ENCODE assay signal across 16 cellular contexts in the genomic region with DNA sequence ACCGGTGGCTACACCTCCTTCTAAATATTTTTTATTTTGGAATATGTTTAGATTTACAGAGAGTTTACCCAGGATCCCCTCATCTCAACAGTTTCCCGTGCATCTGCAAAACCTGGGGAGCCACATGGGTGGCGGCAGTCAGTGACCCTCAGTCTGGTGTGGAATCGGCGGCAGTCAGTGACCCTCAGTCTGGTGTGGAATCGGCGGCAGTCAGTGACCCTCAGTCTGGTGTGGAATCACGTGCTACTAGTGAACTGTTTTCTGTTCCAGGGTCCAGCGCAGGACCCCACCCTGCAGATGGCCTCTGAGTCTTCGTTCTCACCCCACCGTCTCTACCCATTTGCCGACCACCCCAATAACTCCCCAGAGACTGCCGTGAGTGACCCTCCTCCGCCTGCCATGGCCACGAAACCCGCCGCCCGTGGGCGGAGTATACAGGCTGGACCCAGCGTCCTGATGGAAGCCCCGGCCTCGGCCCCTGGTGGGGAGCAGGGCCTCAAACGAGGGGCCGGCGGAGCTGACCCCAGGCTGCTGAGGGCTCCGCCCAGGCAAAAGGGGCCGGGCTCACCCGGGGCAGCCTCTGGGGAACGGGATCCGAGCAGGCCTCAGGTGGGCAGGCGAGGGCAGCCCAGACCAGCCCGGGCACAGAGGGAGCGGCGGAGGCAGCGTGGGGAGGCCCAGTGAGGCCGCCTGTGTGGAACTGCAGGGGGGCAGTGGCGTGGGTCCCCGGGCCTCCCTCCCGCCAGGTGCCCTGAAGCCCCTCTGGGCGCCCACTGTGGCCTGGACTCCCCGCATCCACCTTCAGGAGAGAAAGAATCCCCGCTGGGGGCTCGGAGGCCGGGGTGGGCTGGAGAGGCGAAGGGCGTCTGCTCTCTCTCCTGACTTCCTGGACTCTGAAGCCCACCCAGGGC. TPM values are rescaled to one million over a fixed set of nuclear protein-coding genes. Genes with fewer than 3 reads are reported as not detected.
A peak's percentile ranks its signal among the peaks of the same experiment; 100 is the strongest.
DNase-seq lines count a peak whose midpoint lies in the region; ATAC-seq, FAIRE-seq and TF ChIP-seq lines count a peak whose summit lies in the region.
"Had no signal": no experiment of that assay in that cellular context is flagged by ENCODE, and none has a peak within 500 bp of the region (broad histone marks: within the 10 kb centered on the region; RNA-seq: fewer than 3 reads in every experiment).

No MANE protein-coding gene starts in this region.

- H3K4me3 ChIP-seq in GM12878: peak overlapping the region; percentile 58; the same call in 1 of the 2 replicates
- no peak overlapping the region for H3K4me3 ChIP-seq in mucosa of descending colon
- no peak overlapping the region for H3K4me3 ChIP-seq in ascending aorta
- H3K4me3 ChIP-seq: BLaER1 treated with 17β-estradiol and CSF1 and Interleukin-3, amounts not matched to agents 10 nM and 100 nM had no signal

- H3K36me3 ChIP-seq in ES-I3 (ENCODE audit: insufficient read depth, low read length) (no peaks in the 10 kb centered on the region), GM12878 (ENCODE audit: control insufficient read depth in 2 of 2, insufficient read depth in 2 of 2, low read length in 1 of 2) (no peaks in the 10 kb centered on the region), mucosa of descending colon (ENCODE audit: low read depth) (no peaks in the 10 kb centered on the region), ascending aorta (no peaks in the 10 kb centered on the region)
- H3K36me3 ChIP-seq: BLaER1 treated with 17β-estradiol and CSF1 and Interleukin-3, amounts not matched to agents 10 nM and 100 nM; esophagus muscularis mucosa had no signal

- 0 out of 2 replicates have a peak, but pooled peaks have one; percentile 18 for TF ChIP-seq POLR2A in GM12878 (IDR thresholded peaks at IDR 0.05; ENCODE audit: low read depth, low read length)

- H3K9me3 ChIP-seq in ES-I3 (ENCODE audit: control insufficient read depth, insufficient read depth, low read length) (no peaks in the 10 kb centered on the region), GM12878 (replicated peaks; ENCODE audit: control insufficient read depth, insufficient read depth, low read length) (no peaks in the 10 kb centered on the region), mucosa of descending colon (no peaks in the 10 kb centered on the region), ascending aorta (no peaks in the 10 kb centered on the region)
- H3K9me3 ChIP-seq: BLaER1 treated with 17β-estradiol and CSF1 and Interleukin-3, amounts not matched to agents 10 nM and 100 nM; esophagus muscularis mucosa had no signal

- H3K4me1 ChIP-seq in ES-I3 (ENCODE audit: insufficient read depth, low read length) (peaks cover 2% of the 10 kb centered on the region; the same call in 1 of the 2 replicates), GM12878 (ENCODE audit: control insufficient read depth, insufficient read depth, low read length) (peaks cover 14% of the 10 kb centered on the region), mucosa of descending colon (ENCODE audit: low read depth) (peaks cover 12% of the 10 kb centered on the region), ascending aorta (no peaks in the 10 kb centered on the region)

- CTCF ChIA-PET in GM12878 (lab: Yijun Ruan, JAX): interaction anchor here (3.0 kb wide), 1 partner anchor 79 kb away, joined by 11 read pairs; no protein-coding TSS in a partner anchor

- ATAC-seq in GM12878 (peak; percentile 33), mucosa of descending colon (no peak), HG02870 (IDR thresholded peaks at IDR 0.05; ENCODE audit: unreplicated experiment) (no peak)

- POLR2A ChIA-PET in GM12878 (lab: Charles Lee): interaction anchor here (1.4 kb wide), 1 partner anchor 48 kb away, joined by 6 read pairs; no protein-coding TSS in a partner anchor

- RAD21 ChIA-PET in GM12878 (lab: Charles Lee; ENCODE audit: unreplicated experiment): interaction anchor here (1.4 to 2.0 kb wide), 3 partner anchors 20 to 33 kb away, joined by 4 to 6 read pairs (median 5); no protein-coding TSS in a partner anchor

- peak; percentile 38 for FAIRE-seq in GM12878 (lab: Jason Lieb, UNC)

- no peaks in the 10 kb centered on the region for H3K79me2 ChIP-seq in GM12878 (ENCODE audit: control insufficient read depth, insufficient read depth, low read length)

- SMC1A ChIA-PET in GM12878 (lab: Charles Lee; ENCODE audit: uncharacterized antibody, unreplicated experiment): no interaction called here

- no peak for TF ChIP-seq RAD21 in GM12878 (IDR thresholded peaks at IDR 0.05; ENCODE audit: insufficient read depth, low read depth, low read length)

- no peak for TF ChIP-seq EP300 in GM12878 (IDR thresholded peaks at IDR 0.05; ENCODE audit: borderline replicate concordance in 1 of 2, control insufficient read depth in 1 of 2, low read depth in 2 of 2, low read length in 2 of 2)

- TF ChIP-seq CTCF in GM12878 (IDR thresholded peaks at IDR 0.05 in 2 of 3, conservative IDR thresholded peaks at IDR 0.05 in 1 of 3; ENCODE audit: control insufficient read depth in 2 of 3, extremely low read depth in 1 of 3, insufficient read depth in 1 of 3, low read depth in 3 of 3, low read length in 3 of 3) (no peak), mucosa of descending colon (IDR thresholded peaks at IDR 0.05) (no peak), ascending aorta (IDR thresholded peaks at IDR 0.05) (no peak)

- H3K27me3 ChIP-seq in GM12878 (replicated peaks in 1 of 2; ENCODE audit: control insufficient read depth in 2 of 2, insufficient read depth in 2 of 2, low read length in 1 of 2) (no peaks in the 10 kb centered on the region; a peak in 1 of 4 replicates), ascending aorta (peaks cover 24% of the 10 kb centered on the region)

- peak overlapping the region; percentile 24; the same call in 1 of the 2 replicates for H2AFZ ChIP-seq in GM12878 (ENCODE audit: control insufficient read depth, low read depth, low read length)

- DNase-seq in 8988T (peak; percentile 18), GM12878 (ENCODE audit: low read depth, low spot score) (no peak), mucosa of descending colon (peak in 2 of 3 donors; percentile 26 to 46), SW480 (ENCODE audit: low spot score) (no peak), NAMALWA (ENCODE audit: low spot score) (no peak), ascending aorta (ENCODE audit: low spot score in 2 of 2) (no peak)
- DNase-seq: mesendoderm; NCI-H146; NCI-H510A treated with DMSO at 0.1 percent for 48 hours; stimulated activated CD4-positive, alpha-beta T cell treated with anti-CD3 and anti-CD28 coated beads, Interleukin-2, amount 100 ng/mL, for 48 hours had no signal

- 56% methylated on average over 35 of the region's 46 CpGs for WGBS in GM12878 (ENCODE audit: insufficient coverage, insufficient replicate concordance, low lambda C conversion rate, missing lambda C conversion rate)

- H3K4me2 ChIP-seq in GM12878 (ENCODE audit: control insufficient read depth, insufficient read depth): peak overlapping the region; percentile 59
- H3K4me2 ChIP-seq: BLaER1 treated with 17β-estradiol and CSF1 and Interleukin-3, amounts not matched to agents 10 nM and 100 nM; KMS-11 had no signal

- intact Hi-C loops in GM12878 (cut with micrococcal nuclease; ENCODE audit: unreplicated experiment): no loop called here
- intact Hi-C loops in mucosa of descending colon (cut with DNase I, micrococcal nuclease): no loop called here
- intact Hi-C loops in ascending aorta (cut with DNase I): no loop called here

- in situ Hi-C loops in GM12878 (cut with MboI): no loop called here

- H3K27ac ChIP-seq in GM12878 (ENCODE audit: control insufficient read depth, insufficient read depth): no peak overlapping the region
- no peak overlapping the region for H3K27ac ChIP-seq in ascending aorta
- H3K27ac ChIP-seq: BLaER1 treated with 17β-estradiol and CSF1 and Interleukin-3, amounts not matched to agents 10 nM and 100 nM; esophagus muscularis mucosa; KMS-11 had no signal

- no TSS peak for BruUV-seq in GM12878 (replicated peaks; lab: Mats Ljungman, UMichigan)

- no peaks in the 10 kb centered on the region for H4K20me1 ChIP-seq in GM12878 (ENCODE audit: control insufficient read depth, insufficient read depth)

- peak overlapping the region; percentile 26; the same call in 1 of the 2 replicates for H3K9ac ChIP-seq in ES-I3 (ENCODE audit: low read depth, low read length)
- H3K9ac ChIP-seq in GM12878 (ENCODE audit: control insufficient read depth, insufficient read depth, low read length): peak overlapping the region; percentile 27; the same call in 1 of the 2 replicates
- H3K9ac ChIP-seq: BLaER1 treated with 17β-estradiol and CSF1 and Interleukin-3, amounts not matched to agents 10 nM and 100 nM; KMS-11 had no signal

RNA-seq across cellular contexts. Expression of a gene that starts 2.5 kb away (rescaled TPM):
- total RNA-seq in GM12878 (2013; cell fraction: nucleolus; rRNA removed): 0.33 and 0.34 TPM in 2 replicates
- not detected in 2 replicates for total RNA-seq in GM12878 (2014; rRNA removed)
- total RNA-seq in GM12878 (2014; rRNA removed; fragmentation: Illumina TruSeq; extraction: Trizol): not detected in 2 replicates
- total RNA-seq in GM12878 (2021): not detected in 2 replicates
- not detected for polyA plus RNA-seq in GM12878 (2011; ENCODE audit: low read depth)
- polyA plus RNA-seq in GM12878 (2011; rRNA removed): 0.03 TPM in 1 of 2 replicates, not detected in the other
- 0.03 TPM in 1 of 2 replicates, not detected in the other for polyA plus RNA-seq in GM12878 (2011; cell fraction: cytosol; rRNA removed)
- 0.10 and 0.20 TPM in 2 replicates for polyA plus RNA-seq in GM12878 (2011; cell fraction: nucleus; rRNA removed)
- polyA plus RNA-seq in GM12878 (2012): 0.04 TPM in 1 of 2 replicates, not detected in the other
- not detected in 2 replicates for polyA plus RNA-seq in GM12878 (2014; fragmentation: Illumina TruSeq; extraction: Trizol)
- polyA plus RNA-seq in GM12878 (2014; fragmentation: Nextera tagmentation; extraction: Ambion mirVana): not detected
- 0.06 TPM in 1 of 2 replicates, not detected in the other for polyA plus RNA-seq in GM12878 (2014; rRNA removed)
- not detected for polyA plus RNA-seq in GM12878 (2016; fragmentation: Nextera tagmentation; extraction: Ambion mirVana)
- polyA minus RNA-seq in GM12878 (2011; rRNA and poly(A)+ RNA removed): not detected in 2 replicates
- polyA minus RNA-seq in GM12878 (2011; cell fraction: cytosol; rRNA and poly(A)+ RNA removed): not detected in 2 replicates
- not detected in 2 replicates for polyA minus RNA-seq in GM12878 (2011; cell fraction: nucleus; rRNA and poly(A)+ RNA removed)
- total RNA-seq in mucosa of descending colon: under 1 TPM in 2 of 3 donors, not detected in 1; 0.09 to 0.43 TPM
- total RNA-seq in ascending aorta: not detected
- total RNA-seq: esophagus muscularis mucosa had no signal

RNA-seq across cellular contexts. Expression of a gene that starts 48.1 kb away (rescaled TPM):
- total RNA-seq in GM12878 (2013; cell fraction: nucleolus; rRNA removed): not detected in 2 replicates
- total RNA-seq in GM12878 (2014; rRNA removed) (not detected in 2 replicates), GM12878 (2014; rRNA removed; fragmentation: Illumina TruSeq; extraction: Trizol) (not detected in 2 replicates), GM12878 (2021) (not detected in 2 replicates), mucosa of descending colon (not detected), ascending aorta (not detected)
- not detected for polyA plus RNA-seq in GM12878 (2011; ENCODE audit: low read depth)
- polyA plus RNA-seq in GM12878 (2011; rRNA removed) (not detected in 2 replicates), GM12878 (2014; fragmentation: Illumina TruSeq; extraction: Trizol) (not detected in 2 replicates), GM12878 (2014; fragmentation: Nextera tagmentation; extraction: Ambion mirVana) (not detected), GM12878 (2014; rRNA removed) (not detected in 2 replicates), GM12878 (2016; fragmentation: Nextera tagmentation; extraction: Ambion mirVana) (not detected)
- not detected in 2 replicates for polyA plus RNA-seq in GM12878 (2011; cell fraction: cytosol; rRNA removed)
- polyA plus RNA-seq in GM12878 (2011; cell fraction: nucleus; rRNA removed): not detected in 2 replicates
- polyA plus RNA-seq in GM12878 (2012): not detected in 2 replicates
- not detected in 2 replicates for polyA minus RNA-seq in GM12878 (2011; rRNA and poly(A)+ RNA removed)
- not detected in 2 replicates for polyA minus RNA-seq in GM12878 (2011; cell fraction: cytosol; rRNA and poly(A)+ RNA removed)
- not detected in 2 replicates for polyA minus RNA-seq in GM12878 (2011; cell fraction: nucleus; rRNA and poly(A)+ RNA removed)
- total RNA-seq: activated CD8-positive, alpha-beta memory T cell treated with anti-CD3 and anti-CD28 coated beads for 36 hours; esophagus muscularis mucosa had no signal

RNA-seq across cellular contexts. Expression of a gene that starts 49.4 kb away (rescaled TPM):
- 27.8 and 36.0 TPM in 2 replicates for total RNA-seq in GM12878 (2013; cell fraction: nucleolus; rRNA removed)
- 44.7 and 51.8 TPM in 2 replicates for total RNA-seq in GM12878 (2014; rRNA removed)
- total RNA-seq in GM12878 (2014; rRNA removed; fragmentation: Illumina TruSeq; extraction: Trizol): 11.0 and 11.9 TPM in 2 replicates
- total RNA-seq in GM12878 (2021): 59.5 and 60.8 TPM in 2 replicates
- 6.5 TPM for polyA plus RNA-seq in GM12878 (2011; ENCODE audit: low read depth)
- 8.6 and 12.4 TPM in 2 replicates for polyA plus RNA-seq in GM12878 (2011; rRNA removed)
- 31.3 and 38.2 TPM in 2 replicates for polyA plus RNA-seq in GM12878 (2011; cell fraction: cytosol; rRNA removed)
- polyA plus RNA-seq in GM12878 (2011; cell fraction: nucleus; rRNA removed): 84.4 and 94.5 TPM in 2 replicates
- polyA plus RNA-seq in GM12878 (2012): 30.9 and 46.0 TPM in 2 replicates
- polyA plus RNA-seq in GM12878 (2014; fragmentation: Illumina TruSeq; extraction: Trizol): 2.2 and 6.2 TPM in 2 replicates
- polyA plus RNA-seq in GM12878 (2014; fragmentation: Nextera tagmentation; extraction: Ambion mirVana): 1 to 10 TPM in 1 of 2 experiments, under 1 TPM in 1; 0.31 to 1.5 TPM
- polyA plus RNA-seq in GM12878 (2014; rRNA removed): 57.0 and 57.8 TPM in 2 replicates
- 10 to 100 TPM; 12.4 to 34.3 TPM for polyA plus RNA-seq in GM12878 (2016; fragmentation: Nextera tagmentation; extraction: Ambion mirVana)
- polyA minus RNA-seq in GM12878 (2011; rRNA and poly(A)+ RNA removed): 3.9 and 14.1 TPM in 2 replicates
- polyA minus RNA-seq in GM12878 (2011; cell fraction: cytosol; rRNA and poly(A)+ RNA removed): 14.2 and 18.4 TPM in 2 replicates
- polyA minus RNA-seq in GM12878 (2011; cell fraction: nucleus; rRNA and poly(A)+ RNA removed): 22.6 and 39.2 TPM in 2 replicates
- 100 to 1,000 TPM in 1 of 3 donors, 10 to 100 TPM in 2; 56.4 to 106 (median 58.7) TPM for total RNA-seq in mucosa of descending colon
- total RNA-seq in ascending aorta: 269 TPM

Comparison
In these comparisons a context has a peak if more than half of its experiments do, and no peak if none do; other contexts are left out.
1. DNase-seq: peak in 8988T (single experiment) and mucosa of descending colon (2 of 3); none in GM12878 (single experiment), SW480 (single experiment), NAMALWA (single experiment) and ascending aorta (0 of 2).